In the genomic region with DNA sequence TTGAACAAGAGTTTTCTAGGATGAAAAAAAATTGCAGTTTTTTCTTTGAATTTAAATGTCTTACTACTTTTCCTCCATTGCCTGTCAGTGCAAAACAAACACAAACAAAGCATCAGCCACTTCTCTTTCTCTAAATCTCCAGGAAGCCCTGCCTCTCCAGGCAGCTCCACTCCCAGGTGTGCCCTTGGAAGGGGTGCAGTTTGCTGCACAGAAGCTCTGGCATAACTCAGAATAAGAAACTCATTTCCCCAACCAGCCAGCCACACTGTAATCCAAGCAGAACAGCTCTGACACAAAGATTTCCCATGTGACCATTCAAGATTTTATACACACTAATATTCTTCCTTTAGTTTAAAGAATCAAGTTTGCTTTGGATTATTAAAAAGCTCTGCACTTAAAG, we compare ENCODE assay signal across 24 cellular contexts. TPM values are rescaled to one million over a fixed set of nuclear protein-coding genes. Genes with fewer than 3 reads are reported as not detected.
"Had no signal": no experiment of that assay in that cellular context is flagged by ENCODE, and none has a peak within 500 bp of the region (broad histone marks: within the 10 kb centered on the region; RNA-seq: fewer than 3 reads in every experiment).

No MANE protein-coding gene starts in this region.

- H3K27ac ChIP-seq: HL-60, KMS-11, RWPE1 had no signal

- H3K27ac Mint-ChIP-seq: IgD-negative memory B cell, T-cell had no signal

- H3K4me3 ChIP-seq: K562 had no signal

- H3K9ac ChIP-seq: KMS-11, SK-N-SH had no signal

- DNase-seq: MM.1S, NCI-H1105, NCI-H1436 treated with DMSO at 0.1 percent for 48 hours, NCI-H1694, NCI-H1930, NCI-H2081, NCI-H2107, NCI-H446, NCI-H510A, NCI-H524 treated with DMSO at 0.1 percent for 48 hours, NCI-H69, NCI-H774, SHP77, SK-N-SH, SW 1271, T-cell had no signal

- H3K9me2 ChIP-seq: SK-N-SH had no signal

- ATAC-seq: K562, Panc1, T-cell had no signal

- H3K36me3 Mint-ChIP-seq: IgD-negative memory B cell, T-cell had no signal

- H3K4me2 ChIP-seq: KMS-11, SK-N-SH had no signal

- H3K4me3 Mint-ChIP-seq: IgD-negative memory B cell, T-cell had no signal

RNA-seq across cellular contexts. Expression of a gene that starts 18.3 kb away (rescaled TPM):
- total RNA-seq: K562, M059J, SK-MEL-5 had no signal
- polyA plus RNA-seq: IgD-negative memory B cell, K562, SK-N-SH had no signal
